1 cellular context compared by ENCODE assay signal in the genomic region with DNA sequence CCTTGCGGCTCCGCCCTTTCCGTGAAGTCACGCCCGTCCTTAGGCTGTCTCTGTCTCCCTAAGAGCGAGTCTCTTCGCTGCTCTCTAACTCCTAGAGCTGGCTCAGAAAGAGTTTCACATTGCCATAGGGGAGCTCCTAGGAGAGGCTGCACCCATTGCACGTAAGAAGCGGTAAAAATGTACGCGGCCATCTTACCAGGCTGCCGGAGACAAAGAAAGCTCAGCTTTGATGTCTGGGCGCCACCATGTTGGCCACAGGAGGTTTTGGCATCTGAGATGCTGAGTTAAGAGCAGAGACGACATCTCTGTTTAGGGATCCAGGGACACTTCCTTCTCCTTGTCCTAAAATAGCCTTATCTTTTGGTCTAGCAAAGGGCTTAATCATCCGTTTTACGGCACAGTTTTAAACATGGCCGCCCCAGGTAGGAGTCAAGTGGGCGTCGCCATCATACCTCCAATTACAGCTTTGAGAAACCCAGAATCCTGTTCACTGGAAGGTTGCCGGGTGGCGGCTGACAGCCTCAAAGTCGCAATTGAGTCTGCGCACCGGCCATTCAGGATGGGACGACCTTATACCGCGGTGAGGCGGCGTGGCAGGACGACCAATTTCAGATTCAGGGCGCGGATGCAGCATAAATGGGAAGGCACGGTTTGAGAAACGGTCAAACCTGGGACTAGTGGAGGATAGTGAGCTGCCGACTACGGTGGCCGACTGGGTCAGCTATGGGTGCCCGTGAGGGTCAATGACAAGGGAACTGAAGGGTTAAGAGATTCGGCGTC.
TF ChIP-seq lines count a peak whose summit lies in the region.

Gene ZNF793, plus strand, starts transcription at position 553 of the 780 bp plus-strand sequence. CDS start 16,501 bp downstream, outside the sequence.

TF ChIP-seq in K562, 482 proteins besides CTCF, POLR2A, EP300 and RAD21 (continued from another document):
- TF ChIP-seq ZNF407 (IDR thresholded peaks at IDR 0.05; ENCODE audit: low read depth) (peak; percentile 82), ZNF274 (IDR thresholded peaks at IDR 0.05; ENCODE audit: borderline replicate concordance, low read depth, low read length) (no peak), ARNT (IDR thresholded peaks at IDR 0.05) (no peak), DPF2 (IDR thresholded peaks at IDR 0.05) (no peak), NRF1 (conservative IDR thresholded peaks at IDR 0.05 in 1 of 2, IDR thresholded peaks at IDR 0.05 in 1 of 2) (peak in 1 of 2 experiments; percentile 20; a peak in 2 of 4 replicates), CBX1 (IDR thresholded peaks at IDR 0.05; ENCODE audit: low read depth) (no peak), ZNF165 (CRISPR knock-in tag; IDR thresholded peaks at IDR 0.05; ENCODE audit: borderline replicate concordance) (no peak), SREBF1 (IDR thresholded peaks at IDR 0.05; ENCODE audit: borderline replicate concordance, low read depth, low read length) (no peak), KLF16 (IDR thresholded peaks at IDR 0.05) (0 out of 2 replicates have a peak, but pooled peaks have one; percentile 20)
- TF ChIP-seq, protein P1, sequence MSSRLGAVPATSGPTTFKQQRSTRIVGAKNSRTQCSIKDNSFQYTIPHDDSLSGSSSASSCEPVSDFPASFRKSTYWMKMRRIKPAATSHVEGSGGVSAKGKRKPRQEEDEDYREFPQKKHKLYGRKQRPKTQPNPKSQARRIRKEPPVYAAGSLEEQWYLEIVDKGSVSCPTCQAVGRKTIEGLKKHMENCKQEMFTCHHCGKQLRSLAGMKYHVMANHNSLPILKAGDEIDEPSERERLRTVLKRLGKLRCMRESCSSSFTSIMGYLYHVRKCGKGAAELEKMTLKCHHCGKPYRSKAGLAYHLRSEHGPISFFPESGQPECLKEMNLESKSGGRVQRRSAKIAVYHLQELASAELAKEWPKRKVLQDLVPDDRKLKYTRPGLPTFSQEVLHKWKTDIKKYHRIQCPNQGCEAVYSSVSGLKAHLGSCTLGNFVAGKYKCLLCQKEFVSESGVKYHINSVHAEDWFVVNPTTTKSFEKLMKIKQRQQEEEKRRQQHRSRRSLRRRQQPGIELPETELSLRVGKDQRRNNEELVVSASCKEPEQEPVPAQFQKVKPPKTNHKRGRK (tag; IDR thresholded peaks at IDR 0.05): no peak
- TF ChIP-seq, protein P2, sequence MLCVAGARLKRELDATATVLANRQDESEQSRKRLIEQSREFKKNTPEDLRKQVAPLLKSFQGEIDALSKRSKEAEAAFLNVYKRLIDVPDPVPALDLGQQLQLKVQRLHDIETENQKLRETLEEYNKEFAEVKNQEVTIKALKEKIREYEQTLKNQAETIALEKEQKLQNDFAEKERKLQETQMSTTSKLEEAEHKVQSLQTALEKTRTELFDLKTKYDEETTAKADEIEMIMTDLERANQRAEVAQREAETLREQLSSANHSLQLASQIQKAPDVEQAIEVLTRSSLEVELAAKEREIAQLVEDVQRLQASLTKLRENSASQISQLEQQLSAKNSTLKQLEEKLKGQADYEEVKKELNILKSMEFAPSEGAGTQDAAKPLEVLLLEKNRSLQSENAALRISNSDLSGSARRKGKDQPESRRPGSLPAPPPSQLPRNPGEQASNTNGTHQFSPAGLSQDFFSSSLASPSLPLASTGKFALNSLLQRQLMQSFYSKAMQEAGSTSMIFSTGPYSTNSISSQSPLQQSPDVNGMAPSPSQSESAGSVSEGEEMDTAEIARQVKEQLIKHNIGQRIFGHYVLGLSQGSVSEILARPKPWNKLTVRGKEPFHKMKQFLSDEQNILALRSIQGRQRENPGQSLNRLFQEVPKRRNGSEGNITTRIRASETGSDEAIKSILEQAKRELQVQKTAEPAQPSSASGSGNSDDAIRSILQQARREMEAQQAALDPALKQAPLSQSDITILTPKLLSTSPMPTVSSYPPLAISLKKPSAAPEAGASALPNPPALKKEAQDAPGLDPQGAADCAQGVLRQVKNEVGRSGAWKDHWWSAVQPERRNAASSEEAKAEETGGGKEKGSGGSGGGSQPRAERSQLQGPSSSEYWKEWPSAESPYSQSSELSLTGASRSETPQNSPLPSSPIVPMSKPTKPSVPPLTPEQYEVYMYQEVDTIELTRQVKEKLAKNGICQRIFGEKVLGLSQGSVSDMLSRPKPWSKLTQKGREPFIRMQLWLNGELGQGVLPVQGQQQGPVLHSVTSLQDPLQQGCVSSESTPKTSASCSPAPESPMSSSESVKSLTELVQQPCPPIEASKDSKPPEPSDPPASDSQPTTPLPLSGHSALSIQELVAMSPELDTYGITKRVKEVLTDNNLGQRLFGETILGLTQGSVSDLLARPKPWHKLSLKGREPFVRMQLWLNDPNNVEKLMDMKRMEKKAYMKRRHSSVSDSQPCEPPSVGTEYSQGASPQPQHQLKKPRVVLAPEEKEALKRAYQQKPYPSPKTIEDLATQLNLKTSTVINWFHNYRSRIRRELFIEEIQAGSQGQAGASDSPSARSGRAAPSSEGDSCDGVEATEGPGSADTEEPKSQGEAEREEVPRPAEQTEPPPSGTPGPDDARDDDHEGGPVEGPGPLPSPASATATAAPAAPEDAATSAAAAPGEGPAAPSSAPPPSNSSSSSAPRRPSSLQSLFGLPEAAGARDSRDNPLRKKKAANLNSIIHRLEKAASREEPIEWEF (CRISPR knock-in tag; IDR thresholded peaks at IDR 0.05): no peak
